In the genomic region with DNA sequence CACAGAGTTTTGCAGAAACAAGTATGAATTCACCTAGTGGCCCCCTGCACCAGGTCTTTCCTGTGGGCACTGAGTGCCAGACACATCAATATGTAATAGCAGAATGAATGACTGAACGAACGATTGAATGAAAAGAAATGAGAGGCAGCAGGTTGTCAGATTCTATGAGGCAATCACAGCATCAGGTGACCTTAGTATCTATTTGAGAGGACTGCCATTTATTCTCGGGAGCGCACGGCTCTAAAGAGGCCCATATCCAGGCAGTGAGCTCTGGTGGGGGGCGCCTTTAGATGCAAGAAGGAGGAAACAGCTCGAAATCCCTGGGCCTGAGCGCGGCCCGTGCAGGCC, we compare ENCODE assay signal across 1 cellular context.
A peak's percentile ranks its signal among the peaks of the same experiment; 100 is the strongest.
TF ChIP-seq lines count a peak whose summit lies in the region.

No MANE protein-coding gene starts in this region.

TF ChIP-seq in K562, 482 proteins besides CTCF, POLR2A, EP300 and RAD21 (continued from another document):
- TF ChIP-seq, protein P1, sequence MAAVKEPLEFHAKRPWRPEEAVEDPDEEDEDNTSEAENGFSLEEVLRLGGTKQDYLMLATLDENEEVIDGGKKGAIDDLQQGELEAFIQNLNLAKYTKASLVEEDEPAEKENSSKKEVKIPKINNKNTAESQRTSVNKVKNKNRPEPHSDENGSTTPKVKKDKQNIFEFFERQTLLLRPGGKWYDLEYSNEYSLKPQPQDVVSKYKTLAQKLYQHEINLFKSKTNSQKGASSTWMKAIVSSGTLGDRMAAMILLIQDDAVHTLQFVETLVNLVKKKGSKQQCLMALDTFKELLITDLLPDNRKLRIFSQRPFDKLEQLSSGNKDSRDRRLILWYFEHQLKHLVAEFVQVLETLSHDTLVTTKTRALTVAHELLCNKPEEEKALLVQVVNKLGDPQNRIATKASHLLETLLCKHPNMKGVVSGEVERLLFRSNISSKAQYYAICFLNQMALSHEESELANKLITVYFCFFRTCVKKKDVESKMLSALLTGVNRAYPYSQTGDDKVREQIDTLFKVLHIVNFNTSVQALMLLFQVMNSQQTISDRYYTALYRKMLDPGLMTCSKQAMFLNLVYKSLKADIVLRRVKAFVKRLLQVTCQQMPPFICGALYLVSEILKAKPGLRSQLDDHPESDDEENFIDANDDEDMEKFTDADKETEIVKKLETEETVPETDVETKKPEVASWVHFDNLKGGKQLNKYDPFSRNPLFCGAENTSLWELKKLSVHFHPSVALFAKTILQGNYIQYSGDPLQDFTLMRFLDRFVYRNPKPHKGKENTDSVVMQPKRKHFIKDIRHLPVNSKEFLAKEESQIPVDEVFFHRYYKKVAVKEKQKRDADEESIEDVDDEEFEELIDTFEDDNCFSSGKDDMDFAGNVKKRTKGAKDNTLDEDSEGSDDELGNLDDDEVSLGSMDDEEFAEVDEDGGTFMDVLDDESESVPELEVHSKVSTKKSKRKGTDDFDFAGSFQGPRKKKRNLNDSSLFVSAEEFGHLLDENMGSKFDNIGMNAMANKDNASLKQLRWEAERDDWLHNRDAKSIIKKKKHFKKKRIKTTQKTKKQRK (IDR thresholded peaks at IDR 0.05; ENCODE audit: borderline replicate concordance, low read depth, low read length): no peak
- TF ChIP-seq FOXM1 (IDR thresholded peaks at IDR 0.05; ENCODE audit: low read depth): no peak
- no peak for TF ChIP-seq FOXM1 (CRISPR knock-in tag; IDR thresholded peaks at IDR 0.05; ENCODE audit: low read depth)
- TF ChIP-seq ETS2 (tag; IDR thresholded peaks at IDR 0.05; ENCODE audit: borderline replicate concordance, poor library complexity, severe bottlenecking): no peak
- TF ChIP-seq ZNF217 (CRISPR knock-in tag; IDR thresholded peaks at IDR 0.05): no peak
- no peak for TF ChIP-seq IFI16 (CRISPR knock-in tag; IDR thresholded peaks at IDR 0.05)
- TF ChIP-seq MAFK (IDR thresholded peaks at IDR 0.05; ENCODE audit: low read length): no peak
- no peak for TF ChIP-seq SMARCE1 (IDR thresholded peaks at IDR 0.05)
- TF ChIP-seq, protein P2, sequence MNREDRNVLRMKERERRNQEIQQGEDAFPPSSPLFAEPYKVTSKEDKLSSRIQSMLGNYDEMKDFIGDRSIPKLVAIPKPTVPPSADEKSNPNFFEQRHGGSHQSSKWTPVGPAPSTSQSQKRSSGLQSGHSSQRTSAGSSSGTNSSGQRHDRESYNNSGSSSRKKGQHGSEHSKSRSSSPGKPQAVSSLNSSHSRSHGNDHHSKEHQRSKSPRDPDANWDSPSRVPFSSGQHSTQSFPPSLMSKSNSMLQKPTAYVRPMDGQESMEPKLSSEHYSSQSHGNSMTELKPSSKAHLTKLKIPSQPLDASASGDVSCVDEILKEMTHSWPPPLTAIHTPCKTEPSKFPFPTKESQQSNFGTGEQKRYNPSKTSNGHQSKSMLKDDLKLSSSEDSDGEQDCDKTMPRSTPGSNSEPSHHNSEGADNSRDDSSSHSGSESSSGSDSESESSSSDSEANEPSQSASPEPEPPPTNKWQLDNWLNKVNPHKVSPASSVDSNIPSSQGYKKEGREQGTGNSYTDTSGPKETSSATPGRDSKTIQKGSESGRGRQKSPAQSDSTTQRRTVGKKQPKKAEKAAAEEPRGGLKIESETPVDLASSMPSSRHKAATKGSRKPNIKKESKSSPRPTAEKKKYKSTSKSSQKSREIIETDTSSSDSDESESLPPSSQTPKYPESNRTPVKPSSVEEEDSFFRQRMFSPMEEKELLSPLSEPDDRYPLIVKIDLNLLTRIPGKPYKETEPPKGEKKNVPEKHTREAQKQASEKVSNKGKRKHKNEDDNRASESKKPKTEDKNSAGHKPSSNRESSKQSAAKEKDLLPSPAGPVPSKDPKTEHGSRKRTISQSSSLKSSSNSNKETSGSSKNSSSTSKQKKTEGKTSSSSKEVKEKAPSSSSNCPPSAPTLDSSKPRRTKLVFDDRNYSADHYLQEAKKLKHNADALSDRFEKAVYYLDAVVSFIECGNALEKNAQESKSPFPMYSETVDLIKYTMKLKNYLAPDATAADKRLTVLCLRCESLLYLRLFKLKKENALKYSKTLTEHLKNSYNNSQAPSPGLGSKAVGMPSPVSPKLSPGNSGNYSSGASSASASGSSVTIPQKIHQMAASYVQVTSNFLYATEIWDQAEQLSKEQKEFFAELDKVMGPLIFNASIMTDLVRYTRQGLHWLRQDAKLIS (CRISPR knock-in tag; IDR thresholded peaks at IDR 0.05): no peak
- TF ChIP-seq, protein P3, sequence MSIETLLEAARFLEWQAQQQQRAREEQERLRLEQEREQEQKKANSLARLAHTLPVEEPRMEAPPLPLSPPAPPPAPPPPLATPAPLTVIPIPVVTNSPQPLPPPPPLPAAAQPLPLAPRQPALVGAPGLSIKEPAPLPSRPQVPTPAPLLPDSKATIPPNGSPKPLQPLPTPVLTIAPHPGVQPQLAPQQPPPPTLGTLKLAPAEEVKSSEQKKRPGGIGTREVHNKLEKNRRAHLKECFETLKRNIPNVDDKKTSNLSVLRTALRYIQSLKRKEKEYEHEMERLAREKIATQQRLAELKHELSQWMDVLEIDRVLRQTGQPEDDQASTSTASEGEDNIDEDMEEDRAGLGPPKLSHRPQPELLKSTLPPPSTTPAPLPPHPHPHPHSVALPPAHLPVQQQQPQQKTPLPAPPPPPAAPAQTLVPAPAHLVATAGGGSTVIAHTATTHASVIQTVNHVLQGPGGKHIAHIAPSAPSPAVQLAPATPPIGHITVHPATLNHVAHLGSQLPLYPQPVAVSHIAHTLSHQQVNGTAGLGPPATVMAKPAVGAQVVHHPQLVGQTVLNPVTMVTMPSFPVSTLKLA (conservative IDR thresholded peaks at IDR 0.05): no peak
- TF ChIP-seq ZNF785 (CRISPR knock-in tag; IDR thresholded peaks at IDR 0.05): no peak
- TF ChIP-seq ZNF263 (CRISPR knock-in tag; IDR thresholded peaks at IDR 0.05; ENCODE audit: borderline replicate concordance): 0 out of 2 replicates have a peak, but pooled peaks have one; percentile 1
- TF ChIP-seq ZNF133 (CRISPR knock-in tag; IDR thresholded peaks at IDR 0.05): no peak
- 0 out of 2 replicates have a peak, but pooled peaks have one; percentile 8 for TF ChIP-seq ZEB2 (IDR thresholded peaks at IDR 0.05)
- no peak for TF ChIP-seq KDM2B (CRISPR knock-in tag; IDR thresholded peaks at IDR 0.05)
- no peak for TF ChIP-seq DDX20 (tag; IDR thresholded peaks at IDR 0.05; ENCODE audit: low read depth)
- TF ChIP-seq, protein P4, sequence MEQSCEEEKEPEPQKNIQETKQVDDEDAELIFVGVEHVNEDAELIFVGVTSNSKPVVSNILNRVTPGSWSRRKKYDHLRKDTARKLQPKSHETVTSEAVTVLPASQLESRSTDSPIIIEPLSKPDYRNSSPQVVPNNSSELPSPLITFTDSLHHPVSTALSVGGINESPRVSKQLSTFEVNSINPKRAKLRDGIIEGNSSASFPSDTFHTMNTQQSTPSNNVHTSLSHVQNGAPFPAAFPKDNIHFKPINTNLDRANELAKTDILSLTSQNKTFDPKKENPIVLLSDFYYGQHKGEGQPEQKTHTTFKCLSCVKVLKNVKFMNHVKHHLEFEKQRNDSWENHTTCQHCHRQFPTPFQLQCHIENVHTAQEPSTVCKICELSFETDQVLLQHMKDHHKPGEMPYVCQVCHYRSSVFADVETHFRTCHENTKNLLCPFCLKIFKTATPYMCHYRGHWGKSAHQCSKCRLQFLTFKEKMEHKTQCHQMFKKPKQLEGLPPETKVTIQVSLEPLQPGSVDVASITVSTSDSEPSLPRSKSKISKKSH (CRISPR knock-in tag; IDR thresholded peaks at IDR 0.05): no peak
- no peak for TF ChIP-seq TBL1XR1 (IDR thresholded peaks at IDR 0.05; ENCODE audit: low read length in 2 of 2)
- TF ChIP-seq YY1 (IDR thresholded peaks at IDR 0.05; ENCODE audit: borderline replicate concordance in 1 of 3, control insufficient read depth in 1 of 3, extremely low read depth in 1 of 3, insufficient read depth in 3 of 3, insufficient read length in 1 of 3, insufficient replicate concordance in 2 of 3, low read depth in 1 of 3, low read length in 2 of 3): peak in 2 of 3 experiments; percentile 1 to 13
- no peak for TF ChIP-seq CCNT2 (IDR thresholded peaks at IDR 0.05; ENCODE audit: borderline replicate concordance, extremely low read depth, insufficient read length, low read depth, low read length)
- no peak for TF ChIP-seq GABPB2 (CRISPR knock-in tag; conservative IDR thresholded peaks at IDR 0.05)
- TF ChIP-seq NELFE (IDR thresholded peaks at IDR 0.05; ENCODE audit: insufficient read depth, insufficient read length): no peak
- TF ChIP-seq, protein P5, sequence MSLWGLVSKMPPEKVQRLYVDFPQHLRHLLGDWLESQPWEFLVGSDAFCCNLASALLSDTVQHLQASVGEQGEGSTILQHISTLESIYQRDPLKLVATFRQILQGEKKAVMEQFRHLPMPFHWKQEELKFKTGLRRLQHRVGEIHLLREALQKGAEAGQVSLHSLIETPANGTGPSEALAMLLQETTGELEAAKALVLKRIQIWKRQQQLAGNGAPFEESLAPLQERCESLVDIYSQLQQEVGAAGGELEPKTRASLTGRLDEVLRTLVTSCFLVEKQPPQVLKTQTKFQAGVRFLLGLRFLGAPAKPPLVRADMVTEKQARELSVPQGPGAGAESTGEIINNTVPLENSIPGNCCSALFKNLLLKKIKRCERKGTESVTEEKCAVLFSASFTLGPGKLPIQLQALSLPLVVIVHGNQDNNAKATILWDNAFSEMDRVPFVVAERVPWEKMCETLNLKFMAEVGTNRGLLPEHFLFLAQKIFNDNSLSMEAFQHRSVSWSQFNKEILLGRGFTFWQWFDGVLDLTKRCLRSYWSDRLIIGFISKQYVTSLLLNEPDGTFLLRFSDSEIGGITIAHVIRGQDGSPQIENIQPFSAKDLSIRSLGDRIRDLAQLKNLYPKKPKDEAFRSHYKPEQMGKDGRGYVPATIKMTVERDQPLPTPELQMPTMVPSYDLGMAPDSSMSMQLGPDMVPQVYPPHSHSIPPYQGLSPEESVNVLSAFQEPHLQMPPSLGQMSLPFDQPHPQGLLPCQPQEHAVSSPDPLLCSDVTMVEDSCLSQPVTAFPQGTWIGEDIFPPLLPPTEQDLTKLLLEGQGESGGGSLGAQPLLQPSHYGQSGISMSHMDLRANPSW (CRISPR knock-in tag; IDR thresholded peaks at IDR 0.05): no peak
- no peak for TF ChIP-seq HSF4 (CRISPR knock-in tag; IDR thresholded peaks at IDR 0.05; ENCODE audit: borderline replicate concordance)
